Comparison of ENCODE assay signal across 6 cellular contexts in the genomic region with DNA sequence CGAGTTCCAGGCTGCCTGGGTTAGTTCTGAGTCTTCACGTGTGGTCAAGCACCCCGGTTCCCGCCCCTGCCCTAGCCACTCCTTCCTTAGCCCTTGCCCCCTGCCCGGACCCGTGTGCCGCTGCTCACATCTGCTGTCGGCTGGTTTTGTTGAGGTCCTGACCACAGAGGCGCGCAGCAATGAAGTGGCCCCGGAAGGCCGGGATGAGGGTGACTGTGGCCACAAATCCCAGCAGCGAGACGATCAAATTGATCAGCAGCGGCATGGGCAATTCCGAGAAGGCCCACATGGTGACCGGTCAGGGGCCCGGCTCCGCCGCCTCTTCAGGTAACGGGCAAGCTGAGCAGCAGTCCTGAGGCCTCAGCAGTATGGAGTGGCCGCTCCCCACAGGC. TPM values are rescaled to one million over a fixed set of nuclear protein-coding genes. Genes with fewer than 3 reads are reported as not detected.
A peak's percentile ranks its signal among the peaks of the same experiment; 100 is the strongest.
DNase-seq lines count a peak whose midpoint lies in the region; ATAC-seq and TF ChIP-seq lines count a peak whose summit lies in the region.

No MANE protein-coding gene starts in this region.

- H4K20me1 ChIP-seq in neural progenitor cell (ENCODE audit: low read depth), result no peaks in the 10 kb centered on the region

- TF ChIP-seq CTCF in brain microvascular endothelial cell (IDR thresholded peaks at IDR 0.05; ENCODE audit: low read depth, low read length, missing control alignments) (peak; percentile 28), neural progenitor cell (IDR thresholded peaks at IDR 0.05) (peak; percentile 25)

- peaks cover 22% of the 10 kb centered on the region for H3K36me3 Mint-ChIP-seq in neural progenitor cell

- peak overlapping the region; percentile 93 for H3K4me3 Mint-ChIP-seq in neural progenitor cell

- H3K4me3 ChIP-seq in brain microvascular endothelial cell (ENCODE audit: low read depth, low read length), result peak overlapping the region; percentile 85
- H3K4me3 ChIP-seq in neural progenitor cell, result peak overlapping the region; percentile 89

- H3K9me3 Mint-ChIP-seq in neural progenitor cell, result no peaks in the 10 kb centered on the region

- no peaks in the 10 kb centered on the region for H3K9me3 ChIP-seq in neural progenitor cell (ENCODE audit: low read depth)

- peak; percentile 20 for DNase-seq in brain microvascular endothelial cell
- DNase-seq in neural progenitor cell (ENCODE audit: low spot score), result no peak
- no peak for DNase-seq in cerebellar nuclear complex (lab: John Stamatoyannopoulos, UW)
- DNase-seq in NCI-H1105 treated with DMSO at 0.1 percent for 48 hours (lab: John Stamatoyannopoulos, UW), result no peak

- H3K4me1 ChIP-seq in neural progenitor cell, result peaks cover 9% of the 10 kb centered on the region

- in situ Hi-C loops in brain microvascular endothelial cell (cut with HindIII; ENCODE audit: low pct_ligation_motif_present, low sequenced_read_pairs), result no loop called here

- H3K4me1 Mint-ChIP-seq in neural progenitor cell, result peaks cover 39% of the 10 kb centered on the region

- peak overlapping the region; percentile 98 for H2AFZ ChIP-seq in neural progenitor cell (replicated peaks)

- H3K27ac ChIP-seq in brain microvascular endothelial cell, result peak overlapping the region; percentile 96
- peak overlapping the region; percentile 97 for H3K27ac ChIP-seq in neural progenitor cell

- H3K79me2 ChIP-seq in neural progenitor cell (ENCODE audit: low read depth), result peaks cover 29% of the 10 kb centered on the region

- ATAC-seq in GM19023 (IDR thresholded peaks at IDR 0.05; ENCODE audit: unreplicated experiment) (peak; percentile 23), HG03342 (IDR thresholded peaks at IDR 0.05; ENCODE audit: unreplicated experiment) (peak; percentile 20)

- H3K4me2 ChIP-seq in neural progenitor cell, result peak overlapping the region; percentile 99

- H3K27me3 Mint-ChIP-seq in neural progenitor cell (ENCODE audit: insufficient read depth, low read depth), result peaks cover 2% of the 10 kb centered on the region

- H3K27ac Mint-ChIP-seq in neural progenitor cell, result peak overlapping the region; percentile 99

- H3K36me3 ChIP-seq in brain microvascular endothelial cell (replicated peaks) (peaks cover 17% of the 10 kb centered on the region), neural progenitor cell (no peaks in the 10 kb centered on the region)

- peaks cover 42% of the 10 kb centered on the region for H3F3A ChIP-seq in neural progenitor cell (ENCODE audit: low read depth)

- no peaks in the 10 kb centered on the region for H3K27me3 ChIP-seq in brain microvascular endothelial cell (replicated peaks)
- H3K27me3 ChIP-seq in neural progenitor cell, result no peaks in the 10 kb centered on the region

- peak overlapping the region; percentile 85 for H3K9ac ChIP-seq in neural progenitor cell

RNA-seq across cellular contexts. Expression of gene DPAGT1, which starts 0.3 kb away (rescaled TPM):
- 13.4 and 24.3 TPM in 2 replicates for total RNA-seq in neural progenitor cell (ENCODE audit: low replicate concordance)

RNA-seq across cellular contexts. Expression of gene C2CD2L, which starts 5.8 kb away (rescaled TPM):
- total RNA-seq in neural progenitor cell (ENCODE audit: low replicate concordance), result 1.5 and 3.7 TPM in 2 replicates

RNA-seq across cellular contexts. Expression of gene HMBS, which starts 16.7 kb away (rescaled TPM):
- total RNA-seq in neural progenitor cell (ENCODE audit: low replicate concordance), result 30.0 and 31.1 TPM in 2 replicates

RNA-seq across cellular contexts. Expression of gene HINFP, which starts 20.0 kb away (rescaled TPM):
- 32.5 and 47.3 TPM in 2 replicates for total RNA-seq in neural progenitor cell (ENCODE audit: low replicate concordance)

RNA-seq across cellular contexts. Expression of gene VPS11, which starts 33.7 kb away (rescaled TPM):
- total RNA-seq in neural progenitor cell (ENCODE audit: low replicate concordance), result 10.4 and 20.7 TPM in 2 replicates
